8 cellular contexts compared by ENCODE assay signal in the genomic region with DNA sequence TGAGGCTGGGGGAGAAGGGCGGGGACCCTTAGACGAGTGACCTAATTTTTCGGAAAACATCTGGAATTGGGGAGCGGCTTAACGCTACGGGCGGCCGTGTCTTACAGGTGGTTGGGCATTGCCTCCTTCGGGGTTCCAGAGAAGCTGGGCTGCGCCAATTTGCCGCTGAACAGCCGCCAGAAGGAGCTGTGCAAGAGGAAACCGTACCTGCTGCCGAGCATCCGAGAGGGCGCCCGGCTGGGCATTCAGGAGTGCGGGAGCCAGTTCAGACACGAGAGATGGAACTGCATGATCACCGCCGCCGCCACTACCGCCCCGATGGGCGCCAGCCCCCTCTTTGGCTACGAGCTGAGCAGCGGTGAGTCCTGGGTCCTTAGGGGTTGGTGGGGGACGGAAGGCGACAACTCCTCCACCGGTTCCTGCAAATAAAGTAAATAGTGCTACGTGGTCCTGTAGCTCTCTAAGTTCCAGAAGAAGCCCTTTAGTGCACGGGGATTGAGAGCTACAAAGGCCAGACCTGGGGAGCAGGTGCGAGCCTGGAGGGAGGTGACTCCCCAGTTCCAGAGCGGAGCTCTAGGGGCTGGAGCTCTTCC. TPM values are rescaled to one million over a fixed set of nuclear protein-coding genes. Genes with fewer than 3 reads are reported as not detected.
A peak's percentile ranks its signal among the peaks of the same experiment; 100 is the strongest.
DNase-seq lines count a peak whose midpoint lies in the region; ATAC-seq and TF ChIP-seq lines count a peak whose summit lies in the region.

No MANE protein-coding gene starts in this region.

- H3K4me3 ChIP-seq in HFF-Myc (replicated peaks; ENCODE audit: low read depth, low read length), result peak overlapping the region; percentile 49
- H3K4me3 ChIP-seq in choroid plexus epithelial cell (ENCODE audit: low read depth, low read length), result peak overlapping the region; percentile 62
- no peak overlapping the region for H3K4me3 ChIP-seq in mucosa of descending colon

- H3K36me3 ChIP-seq in mucosa of descending colon (ENCODE audit: low read depth), result no peaks in the 10 kb centered on the region

- H3K4me1 ChIP-seq in mucosa of descending colon (ENCODE audit: low read depth), result peaks cover 12% of the 10 kb centered on the region

- TF ChIP-seq CTCF in HFF-Myc (IDR thresholded peaks at IDR 0.05; ENCODE audit: low read depth, low read length, missing control alignments) (no peak), choroid plexus epithelial cell (conservative IDR thresholded peaks at IDR 0.05; ENCODE audit: low read depth, low read length) (peak; percentile 41), mucosa of descending colon (IDR thresholded peaks at IDR 0.05) (no peak)

- DNase-seq in activated T-cell treated with anti-CD3 and anti-CD28 coated beads for 48 hours (ENCODE audit: low read depth) (peak; percentile 15), HFF-Myc (ENCODE audit: extremely low read depth, low read depth) (no peak), NCI-H526 treated with DMSO at 0.1 percent for 48 hours (lab: John Stamatoyannopoulos, UW) (peak; percentile 70), choroid plexus epithelial cell (ENCODE audit: low read depth) (peak; percentile 37), mucosa of descending colon (peak; percentile 31 to 60 (median 59)), KBM-7 (no peak)
- no peak for DNase-seq in activated T-cell treated with anti-CD3 and anti-CD28 coated beads, Interleukin-2, amount 50 U/mL, for 1 hour

- ATAC-seq in mucosa of descending colon (peak; percentile 78), GM21737 (IDR thresholded peaks at IDR 0.05; ENCODE audit: unreplicated experiment) (no peak)

- H3K9me3 ChIP-seq in mucosa of descending colon, result no peaks in the 10 kb centered on the region

- intact Hi-C loops in mucosa of descending colon (cut with DNase I, micrococcal nuclease), result no loop called here

- in situ Hi-C loops in KBM-7 (cut with MboI; ENCODE audit: low pct_unique_long_range_greater_than_20kb, low sequenced_read_pairs), result no loop called here

RNA-seq across cellular contexts. Expression of gene WNT16, which starts 0.8 kb away (rescaled TPM):
- 1 to 10 TPM in 1 of 3 donors, not detected in 2; 1.4 TPM for total RNA-seq in mucosa of descending colon

Comparison
In these comparisons a context has a peak if more than half of its experiments do, and no peak if none do; other contexts are left out.
1. DNase-seq: peak in activated T-cell treated with anti-CD3 and anti-CD28 coated beads for 48 hours (single experiment), NCI-H526 treated with DMSO at 0.1 percent for 48 hours (single experiment), choroid plexus epithelial cell (single experiment) and mucosa of descending colon (3 of 3); none in activated T-cell treated with anti-CD3 and anti-CD28 coated beads, Interleukin-2, amount 50 U/mL, for 1 hour (single experiment), HFF-Myc (single experiment) and KBM-7 (single experiment).